In the genomic region with DNA sequence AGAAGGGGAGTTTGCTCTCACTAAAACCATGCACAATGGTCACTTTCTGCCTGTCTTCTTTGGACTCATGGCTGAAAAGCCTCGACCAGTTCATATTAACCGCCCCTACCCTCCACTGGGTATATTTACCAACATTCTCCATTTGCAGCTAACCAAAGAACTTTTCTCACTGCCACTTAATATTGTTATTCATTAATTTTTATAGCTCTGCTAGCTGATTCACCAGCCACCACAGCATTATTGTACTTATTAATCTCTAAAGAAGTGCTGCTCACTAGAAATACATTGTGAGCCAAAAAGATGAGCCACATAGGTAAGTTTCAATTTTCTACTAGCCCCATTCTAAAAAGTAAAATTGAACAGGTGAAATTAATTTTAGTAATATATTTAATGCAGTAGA, we compare ENCODE assay signal across 19 cellular contexts. TPM values are rescaled to one million over a fixed set of nuclear protein-coding genes. Genes with fewer than 3 reads are reported as not detected.
DNase-seq lines count a peak whose midpoint lies in the region; ATAC-seq, FAIRE-seq and TF ChIP-seq lines count a peak whose summit lies in the region.
"Had no signal": no experiment of that assay in that cellular context is flagged by ENCODE, and none has a peak within 500 bp of the region (broad histone marks: within the 10 kb centered on the region; RNA-seq: fewer than 3 reads in every experiment).

No MANE protein-coding gene starts in this region.

- peaks cover 3% of the 10 kb centered on the region for H3K9me3 Mint-ChIP-seq in stimulated activated memory B cell treated with anti-CD40 and anti-IgM and Interleukin-4, amounts not matched to agents 10 μg/mL and 1 μg/mL and 100 μg/mL, for 72 hours

- peaks cover 28% of the 10 kb centered on the region for H3K27me3 Mint-ChIP-seq in stimulated activated memory B cell treated with anti-CD40 and anti-IgM and Interleukin-4, amounts not matched to agents 10 μg/mL and 1 μg/mL and 100 μg/mL, for 72 hours
- H3K27me3 Mint-ChIP-seq: IgD-negative memory B cell had no signal

- H3K4me3 Mint-ChIP-seq in stimulated activated memory B cell treated with anti-CD40 and anti-IgM and Interleukin-4, amounts not matched to agents 10 μg/mL and 1 μg/mL and 100 μg/mL, for 72 hours: no peak overlapping the region
- H3K4me3 Mint-ChIP-seq: B cell; CD8-positive, alpha-beta T cell; IgD-negative memory B cell had no signal

- H3K36me3 Mint-ChIP-seq in stimulated activated memory B cell treated with anti-CD40 and anti-IgM and Interleukin-4, amounts not matched to agents 10 μg/mL and 1 μg/mL and 100 μg/mL, for 72 hours: no peaks in the 10 kb centered on the region
- H3K36me3 Mint-ChIP-seq: CD8-positive, alpha-beta T cell had no signal

- no peaks in the 10 kb centered on the region for H3K4me1 Mint-ChIP-seq in stimulated activated memory B cell treated with anti-CD40 and anti-IgM and Interleukin-4, amounts not matched to agents 10 μg/mL and 1 μg/mL and 100 μg/mL, for 72 hours
- H3K4me1 Mint-ChIP-seq: B cell, IgD-negative memory B cell had no signal

- H3K27ac Mint-ChIP-seq in stimulated activated memory B cell treated with anti-CD40 and anti-IgM and Interleukin-4, amounts not matched to agents 10 μg/mL and 1 μg/mL and 100 μg/mL, for 72 hours: no peak overlapping the region
- H3K27ac Mint-ChIP-seq: B cell; CD8-positive, alpha-beta T cell; IgD-negative memory B cell had no signal

- no peak overlapping the region for H3K4me3 ChIP-seq in epithelial cell of proximal tubule (ENCODE audit: low read depth, low read length)
- H3K4me3 ChIP-seq: BLaER1 treated with 17β-estradiol and CSF1 and Interleukin-3, amounts not matched to agents 10 nM and 100 nM; GM23248 had no signal

- no peak for DNase-seq in RCC 7860 (ENCODE audit: low spot score)
- DNase-seq in epithelial cell of proximal tubule (ENCODE audit: low read depth): peak; percentile 22
- peak; percentile 72 for DNase-seq in kidney tubule cell (ENCODE audit: low spot score)
- no peak for DNase-seq in D721Med (ENCODE audit: insufficient read length, low spot score)
- DNase-seq: 8988T; CD8-positive, alpha-beta T cell; GM23248; HCEC 1CT had no signal

- ATAC-seq in HG03045 (IDR thresholded peaks at IDR 0.05; ENCODE audit: unreplicated experiment) (no peak), HG02678 (IDR thresholded peaks at IDR 0.05; ENCODE audit: unreplicated experiment) (no peak)
- ATAC-seq in stimulated activated memory B cell treated with anti-CD40 and anti-IgM and Interleukin-4, amounts not matched to agents 10 μg/mL and 1 μg/mL and 100 μg/mL, for 72 hours: no peak
- ATAC-seq: CD8-positive, alpha-beta T cell; HepG2 had no signal

- peak; percentile 89 for FAIRE-seq in RCC 7860 (lab: Jason Lieb, UNC)
- FAIRE-seq in D721Med (lab: Jason Lieb, UNC): no peak
- FAIRE-seq: G401.6, GM12891, H54, HepG2 had no signal

- no peak for TF ChIP-seq CTCF in epithelial cell of proximal tubule (conservative IDR thresholded peaks at IDR 0.05; ENCODE audit: low read depth, low read length)
- TF ChIP-seq CTCF in D721Med (IDR thresholded peaks at IDR 0.05; ENCODE audit: insufficient read depth, missing control alignments): no peak

RNA-seq across cellular contexts. Expression of a gene that starts 33.4 kb away (rescaled TPM):
- total RNA-seq in epithelial cell of proximal tubule: not detected in 2 replicates
- total RNA-seq: A673; B cell; CD8-positive, alpha-beta T cell; GM23248 had no signal

Comparison
In these comparisons a context has a peak if more than half of its experiments do, and no peak if none do; other contexts are left out.
1. DNase-seq: peak in epithelial cell of proximal tubule (single experiment) and kidney tubule cell (single experiment); none in RCC 7860 (single experiment) and D721Med (single experiment).